Comparison of ENCODE assay signal across 3 cellular contexts in genomic region chr12:100564905-100565467, GRCh38.
TF ChIP-seq lines count a peak whose summit lies in the region.

No MANE protein-coding gene starts in this region.

TF ChIP-seq in A549, 52 proteins besides CTCF, POLR2A, EP300 and RAD21:
- TF ChIP-seq NFE2L2 (conservative IDR thresholded peaks at IDR 0.05; ENCODE audit: low read length) (no peak), EHF (CRISPR knock-in tag; IDR thresholded peaks at IDR 0.05) (no peak), MAFK (IDR thresholded peaks at IDR 0.05; ENCODE audit: partially characterized antibody) (peak; percentile 90)

TF ChIP-seq in IMR-90, 13 proteins besides CTCF, POLR2A, EP300 and RAD21:
- TF ChIP-seq MAFK (IDR thresholded peaks at IDR 0.05; ENCODE audit: low read depth, low read length) = peak; percentile 87
- TF ChIP-seq BHLHE40 (IDR thresholded peaks at IDR 0.05; ENCODE audit: low read depth, low read length) = no peak

TF ChIP-seq in HepG2, 621 proteins besides CTCF, POLR2A, EP300 and RAD21:
- peak; percentile 95 for TF ChIP-seq RBM22 (optimal IDR thresholded peaks at IDR 0.05; ENCODE audit: low read length)
- peak; percentile 89 to 95 for TF ChIP-seq MAFK (conservative IDR thresholded peaks at IDR 0.05 in 1 of 2, IDR thresholded peaks at IDR 0.05 in 1 of 2; ENCODE audit: low read length in 2 of 2)
- TF ChIP-seq MAFF (IDR thresholded peaks at IDR 0.05; ENCODE audit: low read depth, low read length) = peak; percentile 92
- TF ChIP-seq HOXA3 (CRISPR knock-in tag; IDR thresholded peaks at IDR 0.05) = no peak
- peak; percentile 4; the same call in 1 of the 2 replicates for TF ChIP-seq ZNF770 (CRISPR knock-in tag; IDR thresholded peaks at IDR 0.05)
- TF ChIP-seq ZKSCAN5 (CRISPR knock-in tag; IDR thresholded peaks at IDR 0.05) = no peak
- peak; percentile 77 for TF ChIP-seq POLR2G (IDR thresholded peaks at IDR 0.05; ENCODE audit: low read depth, low read length)
- TF ChIP-seq ZSCAN12 (CRISPR knock-in tag; IDR thresholded peaks at IDR 0.05) = no peak
- TF ChIP-seq SSRP1 (CRISPR knock-in tag; IDR thresholded peaks at IDR 0.05) = peak; percentile 90
- TF ChIP-seq ZBTB26 (CRISPR knock-in tag; IDR thresholded peaks at IDR 0.05; ENCODE audit: borderline replicate concordance) = no peak
- TF ChIP-seq ZNF552 (CRISPR knock-in tag; IDR thresholded peaks at IDR 0.05; ENCODE audit: borderline replicate concordance) = no peak
TF ChIP-seq in HepG2: peak in this region for 6.
